ENCODE assay signal across 22 cellular contexts in genomic region chr3:59392116-59392515, GRCh38.
DNase-seq lines count a peak whose midpoint lies in the region; ATAC-seq, FAIRE-seq and TF ChIP-seq lines count a peak whose summit lies in the region.
"Had no signal": no experiment of that assay in that cellular context is flagged by ENCODE, and none has a peak within 500 bp of the region (broad histone marks: within the 10 kb centered on the region; RNA-seq: fewer than 3 reads in every experiment).

No MANE protein-coding gene starts in this region.

- no peaks in the 10 kb centered on the region for H3K79me1 ChIP-seq in H1 (ENCODE audit: low read depth, low read length)

- no peak overlapping the region for H3K27ac ChIP-seq in H1 (ENCODE audit: low read depth, low read length)
- no peak overlapping the region for H3K27ac ChIP-seq in right atrium auricular region
- H3K27ac ChIP-seq: 22Rv1, A549, C4-2B had no signal

- no peaks in the 10 kb centered on the region for H3K23me2 ChIP-seq in H1 (ENCODE audit: low read depth, low read length)

- CTCF ChIA-PET in Calu3 (lab: Charles Lee) (no interaction called here), H1 (lab: Charles Lee; ENCODE audit: partially characterized antibody) (no interaction called here)

- H3K4me3 Mint-ChIP-seq in activated CD4-positive, alpha-beta T cell treated with anti-CD3 and anti-CD28 coated beads, Interleukin-2, amount 10 ng/mL, durations not matched to agents 24 days and 14 days: no peak overlapping the region
- no peak overlapping the region for H3K4me3 Mint-ChIP-seq in Calu3 (ENCODE audit: low read depth, unreplicated experiment)
- H3K4me3 Mint-ChIP-seq in nephron progenitor cell: no peak overlapping the region
- no peak overlapping the region for H3K4me3 Mint-ChIP-seq in stimulated activated naive CD8-positive, alpha-beta T cell treated with anti-CD3 and anti-CD28 coated beads, Interleukin-15, amount 100 ng/mL, for 72 hours
- H3K4me3 Mint-ChIP-seq: CD8-positive, alpha-beta T cell; H9; IgD-negative memory B cell had no signal

- DNase-seq in activated CD4-positive, alpha-beta T cell treated with anti-CD3 and anti-CD28 coated beads, Interleukin-2, amount 10 ng/mL, durations not matched to agents 24 days and 14 days: peak; percentile 56
- no peak for DNase-seq in activated CD4-positive, alpha-beta T cell treated with anti-CD3 and anti-CD28 coated beads, Interleukin-2, amount 50 U/mL, for 48 hours
- DNase-seq in Calu3 (peak; percentile 1), H1 (ENCODE audit: low read depth in 1 of 2, low spot score in 2 of 2) (no peak), nephron progenitor cell (no peak), NOMO-1 (lab: John Stamatoyannopoulos, UW; ENCODE audit: unreplicated experiment in 2 of 2) (no peak), right atrium auricular region (ENCODE audit: low spot score) (no peak)
- no peak for DNase-seq in stimulated activated naive CD8-positive, alpha-beta T cell treated with anti-CD3 and anti-CD28 coated beads, Interleukin-15, amount 100 ng/mL, for 72 hours
- DNase-seq: AML-193; CD8-positive, alpha-beta T cell; COR-L47; GOT3; H9 had no signal

- no peak for TF ChIP-seq EP300 in H1 (IDR thresholded peaks at IDR 0.05; ENCODE audit: borderline replicate concordance in 1 of 2, low read depth in 2 of 2, low read length in 2 of 2)

- peak overlapping the region; percentile 27; the same call in 1 of the 2 replicates for H2AFZ ChIP-seq in H1 (ENCODE audit: low read length)

- no peaks in the 10 kb centered on the region for H3K79me2 ChIP-seq in H1 (ENCODE audit: control insufficient read depth in 1 of 2, insufficient read depth in 2 of 2, low read length in 2 of 2)

- intact Hi-C loops in activated CD4-positive, alpha-beta T cell treated with anti-CD3 and anti-CD28 coated beads, Interleukin-2, amount 10 ng/mL, durations not matched to agents 24 days and 14 days (cut with micrococcal nuclease): no loop called here
- intact Hi-C loops in Calu3 (cut with micrococcal nuclease; ENCODE audit: unreplicated experiment): no loop called here

- H3K36me3 Mint-ChIP-seq in activated CD4-positive, alpha-beta T cell treated with anti-CD3 and anti-CD28 coated beads, Interleukin-2, amount 10 ng/mL, durations not matched to agents 24 days and 14 days (ENCODE audit: low read depth): peaks cover 12% of the 10 kb centered on the region
- H3K36me3 Mint-ChIP-seq in Calu3 (ENCODE audit: insufficient read depth, unreplicated experiment): no peaks in the 10 kb centered on the region
- peaks cover 13% of the 10 kb centered on the region for H3K36me3 Mint-ChIP-seq in nephron progenitor cell (ENCODE audit: low read depth)
- H3K36me3 Mint-ChIP-seq: CD8-positive, alpha-beta T cell had no signal

- H3K9ac ChIP-seq in H1 (replicated peaks in 1 of 4; ENCODE audit: extremely low read depth in 1 of 4, low read depth in 3 of 4, low read length in 3 of 4): no peak overlapping the region

- no peak overlapping the region for H3K4me2 ChIP-seq in H1 (ENCODE audit: insufficient read depth in 1 of 2, low read depth in 2 of 2, low read length in 2 of 2)
- H3K4me2 ChIP-seq: A549 had no signal

- H3K9me3 ChIP-seq in H1 (ENCODE audit: insufficient read depth in 2 of 2, low read depth in 1 of 2, low read length in 1 of 2) (peaks cover 0 to 3% of the 10 kb centered on the region in 2 experiments; a peak in 1 of 4 replicates), right atrium auricular region (no peaks in the 10 kb centered on the region)
- H3K9me3 ChIP-seq: A549 had no signal

- H4K5ac ChIP-seq in H1 (ENCODE audit: insufficient read length, low read depth, low read length): no peak overlapping the region

- H3K23ac ChIP-seq in H1 (ENCODE audit: insufficient read length): no peak overlapping the region

- H2BK12ac ChIP-seq in H1 (ENCODE audit: low read depth, low read length): no peak overlapping the region

- no peak for TF ChIP-seq CTCF in Calu3 (IDR thresholded peaks at IDR 0.05; ENCODE audit: unreplicated experiment)
- TF ChIP-seq CTCF in H1 (IDR thresholded peaks at IDR 0.05; ENCODE audit: control extremely low read depth in 1 of 3, insufficient read depth in 1 of 3, low read depth in 1 of 3, low read length in 3 of 3): no peak
- TF ChIP-seq CTCF in nephron progenitor cell (IDR thresholded peaks at IDR 0.05): no peak
- TF ChIP-seq CTCF in right atrium auricular region (IDR thresholded peaks at IDR 0.05): no peak

- H3K27me3 Mint-ChIP-seq in activated CD4-positive, alpha-beta T cell treated with anti-CD3 and anti-CD28 coated beads, Interleukin-2, amount 10 ng/mL, durations not matched to agents 24 days and 14 days: peaks cover 2% of the 10 kb centered on the region
- no peaks in the 10 kb centered on the region for H3K27me3 Mint-ChIP-seq in Calu3 (ENCODE audit: unreplicated experiment)
- H3K27me3 Mint-ChIP-seq in nephron progenitor cell (ENCODE audit: low read depth, poor library complexity): no peaks in the 10 kb centered on the region
- H3K27me3 Mint-ChIP-seq in stimulated activated naive CD8-positive, alpha-beta T cell treated with anti-CD3 and anti-CD28 coated beads, Interleukin-15, amount 100 ng/mL, for 72 hours: no peaks in the 10 kb centered on the region
- H3K27me3 Mint-ChIP-seq: IgD-negative memory B cell had no signal

- H2BK20ac ChIP-seq in H1 (ENCODE audit: low read length): no peak overlapping the region

- POLR2A ChIA-PET in H1 (lab: Charles Lee; ENCODE audit: partially characterized antibody): no interaction called here

- H4K91ac ChIP-seq in H1 (replicated peaks; ENCODE audit: insufficient read length, low read length): no peak overlapping the region

- no peak overlapping the region for H2BK15ac ChIP-seq in H1 (ENCODE audit: low read length)

- H3K14ac ChIP-seq in H1 (ENCODE audit: insufficient read length): no peak overlapping the region

- FAIRE-seq in H1 (lab: Jason Lieb, UNC): no peak
- FAIRE-seq: A549, D721Med, G401.6, GM12891, GM18507, HepG2 had no signal

- H3K9me3 Mint-ChIP-seq in activated CD4-positive, alpha-beta T cell treated with anti-CD3 and anti-CD28 coated beads, Interleukin-2, amount 10 ng/mL, durations not matched to agents 24 days and 14 days: peaks cover 30% of the 10 kb centered on the region
- H3K9me3 Mint-ChIP-seq in Calu3 (ENCODE audit: low read depth, unreplicated experiment): peaks cover 3% of the 10 kb centered on the region
- peaks cover 45% of the 10 kb centered on the region for H3K9me3 Mint-ChIP-seq in nephron progenitor cell
- H3K9me3 Mint-ChIP-seq in stimulated activated naive CD8-positive, alpha-beta T cell treated with anti-CD3 and anti-CD28 coated beads, Interleukin-15, amount 100 ng/mL, for 72 hours: peaks cover 6 to 17% of the 10 kb centered on the region in 2 donors
- H3K9me3 Mint-ChIP-seq: CD8-positive, alpha-beta T cell had no signal

- H3K27ac Mint-ChIP-seq in activated CD4-positive, alpha-beta T cell treated with anti-CD3 and anti-CD28 coated beads, Interleukin-2, amount 10 ng/mL, durations not matched to agents 24 days and 14 days: peak overlapping the region; percentile 71
- H3K27ac Mint-ChIP-seq in Calu3 (ENCODE audit: unreplicated experiment) (no peak overlapping the region), nephron progenitor cell (peak overlapping the region; percentile 15)
- no peak overlapping the region for H3K27ac Mint-ChIP-seq in stimulated activated naive CD8-positive, alpha-beta T cell treated with anti-CD3 and anti-CD28 coated beads, Interleukin-15, amount 100 ng/mL, for 72 hours
- H3K27ac Mint-ChIP-seq: CD8-positive, alpha-beta T cell; H9; IgD-negative memory B cell had no signal

- H2BK5ac ChIP-seq in H1 (ENCODE audit: low read depth, low read length): no peak overlapping the region

- H3K36me3 ChIP-seq in H1 (ENCODE audit: control insufficient read depth in 2 of 4, insufficient read depth in 4 of 4, low read length in 3 of 4) (no peaks in the 10 kb centered on the region), right atrium auricular region (no peaks in the 10 kb centered on the region)

- no peak overlapping the region for H3K56ac ChIP-seq in H1 (replicated peaks; ENCODE audit: insufficient read length, low read depth, low read length)

- H2AK5ac ChIP-seq in H1 (ENCODE audit: low read depth, low read length): no peak overlapping the region

- no peak overlapping the region for H2BK120ac ChIP-seq in H1 (replicated peaks; ENCODE audit: low read depth, low read length)

- H3K4me3 ChIP-seq in H1 (ENCODE audit: extremely low read depth in 1 of 4, insufficient read depth in 2 of 4, low read depth in 3 of 4, low read length in 4 of 4) (no peak overlapping the region), right atrium auricular region (no peak overlapping the region)
- H3K4me3 ChIP-seq: A549 had no signal

- H3K27me3 ChIP-seq in H1 (replicated peaks in 1 of 4; ENCODE audit: control insufficient read depth in 3 of 4, extremely low read depth in 1 of 4, insufficient read depth in 3 of 4, low read length in 3 of 4) (no peaks in the 10 kb centered on the region), right atrium auricular region (no peaks in the 10 kb centered on the region)

- H4K20me1 ChIP-seq in H1 (replicated peaks in 1 of 2; ENCODE audit: control insufficient read depth in 1 of 2, insufficient read depth in 2 of 2, low read length in 2 of 2): no peaks in the 10 kb centered on the region

- H3K4me1 Mint-ChIP-seq in activated CD4-positive, alpha-beta T cell treated with anti-CD3 and anti-CD28 coated beads, Interleukin-2, amount 10 ng/mL, durations not matched to agents 24 days and 14 days: peaks cover 47% of the 10 kb centered on the region
- no peaks in the 10 kb centered on the region for H3K4me1 Mint-ChIP-seq in Calu3 (ENCODE audit: low read depth, unreplicated experiment)
- peaks cover 15% of the 10 kb centered on the region for H3K4me1 Mint-ChIP-seq in nephron progenitor cell
- H3K4me1 Mint-ChIP-seq in stimulated activated naive CD8-positive, alpha-beta T cell treated with anti-CD3 and anti-CD28 coated beads, Interleukin-15, amount 100 ng/mL, for 72 hours: peaks cover 45% of the 10 kb centered on the region
- H3K4me1 Mint-ChIP-seq: H9 had no signal

- no peak overlapping the region for H3K4ac ChIP-seq in H1 (replicated peaks; ENCODE audit: insufficient read length, low read depth, low read length)

- WGBS in H1 (ENCODE audit: extremely low coverage in 1 of 2, insufficient coverage in 1 of 2, insufficient read length in 1 of 2, insufficient replicate concordance in 2 of 2, low coverage in 1 of 2, low lambda C conversion rate in 2 of 2, missing lambda C conversion rate in 1 of 2), 2 experiments: 83% methylated on average over 1 of the region's 1 CpG; no CpG with 5 or more reads in 1 of the 2 experiments

- BruUV-seq in Calu3 (replicated peaks; lab: Mats Ljungman, UMichigan): no TSS peak

- TF ChIP-seq RAD21 in H1 (IDR thresholded peaks at IDR 0.05 in 1 of 2, conservative IDR thresholded peaks at IDR 0.05 in 1 of 2; ENCODE audit: low read depth in 2 of 2, low read length in 2 of 2): no peak

- TF ChIP-seq POLR2A in H1 (IDR thresholded peaks at IDR 0.05; ENCODE audit: control extremely low read depth in 1 of 2, low read depth in 2 of 2, low read length in 2 of 2): no peak

- no peaks in the 10 kb centered on the region for H3K4me1 ChIP-seq in H1 (replicated peaks in 1 of 4; ENCODE audit: control insufficient read depth in 3 of 4, insufficient read depth in 4 of 4, low read length in 3 of 4)
- no peaks in the 10 kb centered on the region for H3K4me1 ChIP-seq in right atrium auricular region
- H3K4me1 ChIP-seq: A549 had no signal

- no peak for ATAC-seq in stimulated activated naive CD8-positive, alpha-beta T cell treated with anti-CD3 and anti-CD28 coated beads, Interleukin-15, amount 100 ng/mL, for 72 hours
- ATAC-seq: A549; CD8-positive, alpha-beta T cell; HepG2 had no signal

- no peak overlapping the region for H3K18ac ChIP-seq in H1 (ENCODE audit: extremely low read depth, low read length)

- no peak overlapping the region for H4K8ac ChIP-seq in H1 (ENCODE audit: extremely low read depth, insufficient read depth, low read length)

Comparison
In these comparisons a context has a peak if more than half of its experiments do, and no peak if none do; other contexts are left out.
1. DNase-seq: peak in activated CD4-positive, alpha-beta T cell treated with anti-CD3 and anti-CD28 coated beads, Interleukin-2, amount 10 ng/mL, durations not matched to agents 24 days and 14 days (single experiment) and Calu3 (single experiment); none in activated CD4-positive, alpha-beta T cell treated with anti-CD3 and anti-CD28 coated beads, Interleukin-2, amount 50 U/mL, for 48 hours (0 of 2), H1 (0 of 2), nephron progenitor cell (single experiment), stimulated activated naive CD8-positive, alpha-beta T cell treated with anti-CD3 and anti-CD28 coated beads, Interleukin-15, amount 100 ng/mL, for 72 hours (0 of 2), NOMO-1 (0 of 2) and right atrium auricular region (single experiment).
2. H3K27ac Mint-ChIP-seq: peak in activated CD4-positive, alpha-beta T cell treated with anti-CD3 and anti-CD28 coated beads, Interleukin-2, amount 10 ng/mL, durations not matched to agents 24 days and 14 days (single experiment) and nephron progenitor cell (single experiment); none in Calu3 (single experiment) and stimulated activated naive CD8-positive, alpha-beta T cell treated with anti-CD3 and anti-CD28 coated beads, Interleukin-15, amount 100 ng/mL, for 72 hours (0 of 2).